12 cellular contexts compared by ENCODE assay signal in genomic region chr10:11149499-11149898, GRCh38.
DNase-seq lines count a peak whose midpoint lies in the region; ATAC-seq and TF ChIP-seq lines count a peak whose summit lies in the region.
"Had no signal": no experiment of that assay in that cellular context is flagged by ENCODE, and none has a peak within 500 bp of the region (broad histone marks: within the 10 kb centered on the region; RNA-seq: fewer than 3 reads in every experiment).

No MANE protein-coding gene starts in this region.

- DNase-seq in activated CD4-positive, alpha-beta T cell treated with anti-CD3 and anti-CD28 coated beads, Interleukin-2, amount 10 ng/mL, durations not matched to agents 24 days and 14 days, result peak; percentile 88
- no peak for DNase-seq in activated CD4-positive, alpha-beta T cell treated with anti-CD3 and anti-CD28 coated beads for 4 hours
- DNase-seq in colonic mucosa, result no peak
- peak; percentile 25 to 81 (median 64) for DNase-seq in stimulated activated naive CD4-positive, alpha-beta T cell (lab: John Stamatoyannopoulos, UW)
- DNase-seq in D341Med (ENCODE audit: low spot score), result no peak
- DNase-seq in HK-2 (ENCODE audit: unreplicated experiment), result no peak
- DNase-seq: NCI-H1417; stimulated activated CD4-positive, alpha-beta T cell treated with anti-CD3 and anti-CD28 coated beads, Interleukin-1b, Interleukin-23, amount 100 ng/mL, for 48 hours had no signal

- peaks cover 10% of the 10 kb centered on the region for H3K4me1 ChIP-seq in colonic mucosa
- H3K4me1 ChIP-seq: A549 had no signal

- TF ChIP-seq CTCF in colonic mucosa (IDR thresholded peaks at IDR 0.05), result no peak

- H3K4me1 Mint-ChIP-seq in activated CD4-positive, alpha-beta T cell treated with anti-CD3 and anti-CD28 coated beads, Interleukin-2, amount 10 ng/mL, durations not matched to agents 24 days and 14 days, result peaks cover 89% of the 10 kb centered on the region
- peaks cover 91% of the 10 kb centered on the region for H3K4me1 Mint-ChIP-seq in T-helper 1 cell treated with Interleukin-12 subunit alpha and Interleukin-12 subunit beta and Interleukin-4 antibody, amounts not matched to agents 30 μg/mL and 1 μg/mL, for 36 hours (ENCODE audit: low read depth)

- H3K27me3 ChIP-seq in colonic mucosa, result no peaks in the 10 kb centered on the region

- H3K4me3 Mint-ChIP-seq in activated CD4-positive, alpha-beta T cell treated with anti-CD3 and anti-CD28 coated beads, Interleukin-2, amount 10 ng/mL, durations not matched to agents 24 days and 14 days, result peak overlapping the region; percentile 86
- peak overlapping the region; percentile 78 for H3K4me3 Mint-ChIP-seq in T-helper 1 cell treated with Interleukin-12 subunit alpha and Interleukin-12 subunit beta and Interleukin-4 antibody, amounts not matched to agents 30 μg/mL and 1 μg/mL, for 36 hours

- no peaks in the 10 kb centered on the region for H3K36me3 ChIP-seq in colonic mucosa
- H3K36me3 ChIP-seq: thoracic aorta had no signal

- peak overlapping the region; percentile 98 for H3K27ac Mint-ChIP-seq in activated CD4-positive, alpha-beta T cell treated with anti-CD3 and anti-CD28 coated beads, Interleukin-2, amount 10 ng/mL, durations not matched to agents 24 days and 14 days
- peak overlapping the region; percentile 98 for H3K27ac Mint-ChIP-seq in T-helper 1 cell treated with Interleukin-12 subunit alpha and Interleukin-12 subunit beta and Interleukin-4 antibody, amounts not matched to agents 30 μg/mL and 1 μg/mL, for 36 hours

- H3K9me3 Mint-ChIP-seq in activated CD4-positive, alpha-beta T cell treated with anti-CD3 and anti-CD28 coated beads, Interleukin-2, amount 10 ng/mL, durations not matched to agents 24 days and 14 days, result no peaks in the 10 kb centered on the region
- H3K9me3 Mint-ChIP-seq in T-helper 1 cell treated with Interleukin-12 subunit alpha and Interleukin-12 subunit beta and Interleukin-4 antibody, amounts not matched to agents 30 μg/mL and 1 μg/mL, for 36 hours, result no peaks in the 10 kb centered on the region

- H3K36me3 Mint-ChIP-seq in activated CD4-positive, alpha-beta T cell treated with anti-CD3 and anti-CD28 coated beads, Interleukin-2, amount 10 ng/mL, durations not matched to agents 24 days and 14 days (ENCODE audit: low read depth), result no peaks in the 10 kb centered on the region
- H3K36me3 Mint-ChIP-seq in T-helper 1 cell treated with Interleukin-12 subunit alpha and Interleukin-12 subunit beta and Interleukin-4 antibody, amounts not matched to agents 30 μg/mL and 1 μg/mL, for 36 hours (ENCODE audit: low read depth), result no peaks in the 10 kb centered on the region

- H3K4me3 ChIP-seq in colonic mucosa, result no peak overlapping the region
- H3K4me3 ChIP-seq: A549, thoracic aorta had no signal

- H3K9ac ChIP-seq in colonic mucosa (ENCODE audit: low read depth in 2 of 2, low read length in 2 of 2), result no peak overlapping the region

- peak overlapping the region; percentile 23 for H3K27ac ChIP-seq in colonic mucosa
- H3K27ac ChIP-seq: A549, thoracic aorta had no signal

- intact Hi-C loops in activated CD4-positive, alpha-beta T cell treated with anti-CD3 and anti-CD28 coated beads, Interleukin-2, amount 10 ng/mL, durations not matched to agents 24 days and 14 days (cut with micrococcal nuclease), result loop anchor here (1.0 kb wide), 1 partner anchor 29 kb away; no protein-coding TSS in a partner anchor
- intact Hi-C loops in colonic mucosa (cut with DNase I), result no loop called here

- no peaks in the 10 kb centered on the region for H3K9me3 ChIP-seq in colonic mucosa
- H3K9me3 ChIP-seq: A549, thoracic aorta had no signal

- no peak for ATAC-seq in GM18511 (IDR thresholded peaks at IDR 0.05; ENCODE audit: unreplicated experiment)
- ATAC-seq: A549 had no signal

- no peaks in the 10 kb centered on the region for H3K27me3 Mint-ChIP-seq in activated CD4-positive, alpha-beta T cell treated with anti-CD3 and anti-CD28 coated beads, Interleukin-2, amount 10 ng/mL, durations not matched to agents 24 days and 14 days
- H3K27me3 Mint-ChIP-seq in T-helper 1 cell treated with Interleukin-12 subunit alpha and Interleukin-12 subunit beta and Interleukin-4 antibody, amounts not matched to agents 30 μg/mL and 1 μg/mL, for 36 hours (ENCODE audit: low read depth), result no peaks in the 10 kb centered on the region

Comparison
In these comparisons a context has a peak if more than half of its experiments do, and no peak if none do; other contexts are left out.
1. DNase-seq: peak in activated CD4-positive, alpha-beta T cell treated with anti-CD3 and anti-CD28 coated beads, Interleukin-2, amount 10 ng/mL, durations not matched to agents 24 days and 14 days (single experiment) and stimulated activated naive CD4-positive, alpha-beta T cell (6 of 6); none in activated CD4-positive, alpha-beta T cell treated with anti-CD3 and anti-CD28 coated beads for 4 hours (0 of 2), colonic mucosa (single experiment), D341Med (single experiment) and HK-2 (single experiment).